Comparison of ENCODE assay signal across 8 cellular contexts in genomic region chr11:30196400-30197206, GRCh38. TPM values are rescaled to one million over a fixed set of nuclear protein-coding genes. Genes with fewer than 3 reads are reported as not detected.
A peak's percentile ranks its signal among the peaks of the same experiment; 100 is the strongest.
DNase-seq lines count a peak whose midpoint lies in the region; ATAC-seq and TF ChIP-seq lines count a peak whose summit lies in the region.

No MANE protein-coding gene starts in this region.

- no peaks in the 10 kb centered on the region for H4K20me1 ChIP-seq in Loucy (ENCODE audit: insufficient read depth, low read length, poor library complexity, severe bottlenecking)

- no peaks in the 10 kb centered on the region for H3K36me3 ChIP-seq in Loucy (ENCODE audit: insufficient read depth, low read length)

- TF ChIP-seq CTCF in 22Rv1 (IDR thresholded peaks at IDR 0.05) (peak; percentile 94), GM12864 (IDR thresholded peaks at IDR 0.05; ENCODE audit: low read depth, low read length, missing control alignments) (peak; percentile 92), Loucy (conservative IDR thresholded peaks at IDR 0.05; ENCODE audit: low read length) (peak; percentile 89), WI38 (IDR thresholded peaks at IDR 0.05; ENCODE audit: low read depth, low read length) (peak; percentile 45), mesothelial cell of epicardium (IDR thresholded peaks at IDR 0.05; ENCODE audit: unreplicated experiment) (peak; percentile 77)

- H3K4me3 ChIP-seq in GM12864 (ENCODE audit: low read depth, low read length), result no peak overlapping the region
- H3K4me3 ChIP-seq in Loucy (ENCODE audit: low read length, poor library complexity, severe bottlenecking), result no peak overlapping the region
- no peak overlapping the region for H3K4me3 ChIP-seq in WI38 (ENCODE audit: low read depth, low read length)

- H3K9me3 Mint-ChIP-seq in mesothelial cell of epicardium, result peaks cover 27% of the 10 kb centered on the region
- H3K9me3 Mint-ChIP-seq in stimulated activated naive B cell treated with anti-CD40 and anti-IgM and Interleukin-4, amounts not matched to agents 10 μg/mL and 1 μg/mL and 100 μg/mL, for 72 hours, result peaks cover 0 to 2% of the 10 kb centered on the region in 2 donors

- CTCF ChIA-PET in HEK293T (lab: Yijun Ruan, JAX), result interaction anchor here (0.8 to 1.8 kb wide), 6 partner anchors 11 to 764 kb away, joined by 3 to 13 read pairs (median 4); no protein-coding TSS in a partner anchor

- H3K27ac ChIP-seq in 22Rv1, result no peak overlapping the region

- no peaks in the 10 kb centered on the region for H3F3A ChIP-seq in Loucy (ENCODE audit: low read depth)

- no peak overlapping the region for H3K4me2 ChIP-seq in Loucy (ENCODE audit: low read depth, low read length, poor library complexity, severe bottlenecking)

- peak overlapping the region; percentile 38; the same call in 1 of the 2 replicates for H2AFZ ChIP-seq in Loucy (ENCODE audit: low read length)

- no peaks in the 10 kb centered on the region for H3K79me2 ChIP-seq in Loucy (ENCODE audit: insufficient read depth, low read length)

- no peak for DNase-seq in GM12864 (ENCODE audit: low read depth)
- DNase-seq in HEK293T (ENCODE audit: extremely low spot score), result peak; percentile 68
- peak; percentile 78 for DNase-seq in ecto neural progenitor cell (ENCODE audit: low spot score)
- DNase-seq in mesothelial cell of epicardium (ENCODE audit: low spot score in 2 of 2, unreplicated experiment in 2 of 2), result peak; percentile 26 to 78
- peak; percentile 9 for DNase-seq in stimulated activated naive B cell treated with anti-CD40 and anti-IgM and Interleukin-4, amounts not matched to agents 10 μg/mL and 1 μg/mL and 100 μg/mL, for 72 hours

- H3K36me3 Mint-ChIP-seq in mesothelial cell of epicardium, result no peaks in the 10 kb centered on the region
- no peaks in the 10 kb centered on the region for H3K36me3 Mint-ChIP-seq in stimulated activated naive B cell treated with anti-CD40 and anti-IgM and Interleukin-4, amounts not matched to agents 10 μg/mL and 1 μg/mL and 100 μg/mL, for 72 hours

- H3K9ac ChIP-seq in Loucy (ENCODE audit: low read depth, low read length, poor library complexity, severe bottlenecking), result no peak overlapping the region

- H3K9me3 ChIP-seq in Loucy (ENCODE audit: insufficient read depth, low read depth, low read length), result no peaks in the 10 kb centered on the region

- no peak overlapping the region for H3K27ac Mint-ChIP-seq in mesothelial cell of epicardium
- no peak overlapping the region for H3K27ac Mint-ChIP-seq in stimulated activated naive B cell treated with anti-CD40 and anti-IgM and Interleukin-4, amounts not matched to agents 10 μg/mL and 1 μg/mL and 100 μg/mL, for 72 hours

- H3K9me2 ChIP-seq in Loucy (replicated peaks; ENCODE audit: low read depth, low read length), result no peaks in the 10 kb centered on the region

- POLR2A ChIA-PET in HEK293T (lab: Yijun Ruan, JAX), result no interaction called here

- H3K4me3 Mint-ChIP-seq in mesothelial cell of epicardium, result no peak overlapping the region
- no peak overlapping the region for H3K4me3 Mint-ChIP-seq in stimulated activated naive B cell treated with anti-CD40 and anti-IgM and Interleukin-4, amounts not matched to agents 10 μg/mL and 1 μg/mL and 100 μg/mL, for 72 hours

- H3K4me1 Mint-ChIP-seq in mesothelial cell of epicardium, result peaks cover 21% of the 10 kb centered on the region
- no peaks in the 10 kb centered on the region for H3K4me1 Mint-ChIP-seq in stimulated activated naive B cell treated with anti-CD40 and anti-IgM and Interleukin-4, amounts not matched to agents 10 μg/mL and 1 μg/mL and 100 μg/mL, for 72 hours

- H3K27me3 ChIP-seq in Loucy (ENCODE audit: insufficient read depth, low read length, poor library complexity, severe bottlenecking), result no peaks in the 10 kb centered on the region

- ATAC-seq in stimulated activated naive B cell treated with anti-CD40 and anti-IgM and Interleukin-4, amounts not matched to agents 10 μg/mL and 1 μg/mL and 100 μg/mL, for 72 hours (replicated peaks), result peak; percentile 79 to 80

- no peaks in the 10 kb centered on the region for H3K27me3 Mint-ChIP-seq in mesothelial cell of epicardium (ENCODE audit: low read depth)
- peaks cover 0 to 5% of the 10 kb centered on the region in 2 donors for H3K27me3 Mint-ChIP-seq in stimulated activated naive B cell treated with anti-CD40 and anti-IgM and Interleukin-4, amounts not matched to agents 10 μg/mL and 1 μg/mL and 100 μg/mL, for 72 hours

- no peaks in the 10 kb centered on the region for H3K4me1 ChIP-seq in Loucy (ENCODE audit: insufficient read depth, low read length, poor library complexity, severe bottlenecking)

TF ChIP-seq in HEK293T, 16 proteins besides CTCF, POLR2A, EP300 and RAD21:
- no peak for TF ChIP-seq BHLHE40 (IDR thresholded peaks at IDR 0.05; ENCODE audit: borderline replicate concordance)
- no peak for TF ChIP-seq NFRKB (IDR thresholded peaks at IDR 0.05)
- TF ChIP-seq L3MBTL2 (conservative IDR thresholded peaks at IDR 0.05), result no peak
- no peak for TF ChIP-seq FOXK2 (IDR thresholded peaks at IDR 0.05)
- no peak for TF ChIP-seq SUZ12 (IDR thresholded peaks at IDR 0.05)
- TF ChIP-seq CTBP1 (IDR thresholded peaks at IDR 0.05; ENCODE audit: borderline replicate concordance), result no peak
- TF ChIP-seq ELF4 (IDR thresholded peaks at IDR 0.05), result no peak
- TF ChIP-seq ARNT (IDR thresholded peaks at IDR 0.05), result no peak
- no peak for TF ChIP-seq TARDBP (IDR thresholded peaks at IDR 0.05)
- TF ChIP-seq SP1 (IDR thresholded peaks at IDR 0.05), result no peak
- TF ChIP-seq LEF1 (IDR thresholded peaks at IDR 0.05; ENCODE audit: borderline replicate concordance), result no peak
- TF ChIP-seq FOXA1 (IDR thresholded peaks at IDR 0.05), result no peak
- TF ChIP-seq, protein P1, sequence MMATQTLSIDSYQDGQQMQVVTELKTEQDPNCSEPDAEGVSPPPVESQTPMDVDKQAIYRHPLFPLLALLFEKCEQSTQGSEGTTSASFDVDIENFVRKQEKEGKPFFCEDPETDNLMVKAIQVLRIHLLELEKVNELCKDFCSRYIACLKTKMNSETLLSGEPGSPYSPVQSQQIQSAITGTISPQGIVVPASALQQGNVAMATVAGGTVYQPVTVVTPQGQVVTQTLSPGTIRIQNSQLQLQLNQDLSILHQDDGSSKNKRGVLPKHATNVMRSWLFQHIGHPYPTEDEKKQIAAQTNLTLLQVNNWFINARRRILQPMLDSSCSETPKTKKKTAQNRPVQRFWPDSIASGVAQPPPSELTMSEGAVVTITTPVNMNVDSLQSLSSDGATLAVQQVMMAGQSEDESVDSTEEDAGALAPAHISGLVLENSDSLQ (IDR thresholded peaks at IDR 0.05), result no peak
- no peak for TF ChIP-seq HDGF (IDR thresholded peaks at IDR 0.05; ENCODE audit: borderline replicate concordance)
- no peak for TF ChIP-seq FOXM1 (IDR thresholded peaks at IDR 0.05; ENCODE audit: borderline replicate concordance)
- TF ChIP-seq ZNF384 (IDR thresholded peaks at IDR 0.05), result no peak
TF ChIP-seq in HEK293T: peak in this region for 0.

RNA-seq across cellular contexts. Expression of gene FSHB, which starts 34.2 kb away (rescaled TPM):
- not detected in 3 replicates for total RNA-seq in mesothelial cell of epicardium
